Comparison of ENCODE assay signal across 1 cellular context in genomic region chr19:16628183-16628983, GRCh38.
TF ChIP-seq lines count a peak whose summit lies in the region.

Gene MED26, minus strand, starts transcription at chr19:16628204. Its CDS starts 261 bp downstream, at chr19:16627943.

TF ChIP-seq in HEK293, 187 proteins besides CTCF, POLR2A, EP300 and RAD21 (continued from another document):
- TF ChIP-seq ZNF692 (tag by site-specific recombination; IDR thresholded peaks at IDR 0.05): peak; percentile 58; the same call in 1 of the 2 replicates
- TF ChIP-seq KLF16 (tag by site-specific recombination; IDR thresholded peaks at IDR 0.05): peak; percentile 82
- peak; percentile 96 for TF ChIP-seq ZBTB7A (tag by site-specific recombination; IDR thresholded peaks at IDR 0.05; ENCODE audit: low read depth)
- TF ChIP-seq IKZF3 (tag by site-specific recombination; IDR thresholded peaks at IDR 0.05): peak; percentile 98
- TF ChIP-seq OSR2 (tag by site-specific recombination; IDR thresholded peaks at IDR 0.05): no peak
- no peak for TF ChIP-seq ZFP41 (tag by site-specific recombination; IDR thresholded peaks at IDR 0.05; ENCODE audit: borderline replicate concordance)
- peak; percentile 15; the same call in 1 of the 2 replicates for TF ChIP-seq ZBTB6 (tag by site-specific recombination; IDR thresholded peaks at IDR 0.05)
- no peak for TF ChIP-seq ZNF37A (tag by site-specific recombination; IDR thresholded peaks at IDR 0.05)
- no peak for TF ChIP-seq ZNF433 (tag by site-specific recombination; IDR thresholded peaks at IDR 0.05; ENCODE audit: low read depth)
- peak; percentile 38; the same call in 1 of the 2 replicates for TF ChIP-seq YY1 (tag by site-specific recombination; IDR thresholded peaks at IDR 0.05)
- no peak for TF ChIP-seq HOXD13 (CRISPR knock-in tag; IDR thresholded peaks at IDR 0.05; ENCODE audit: borderline replicate concordance)
- TF ChIP-seq ZNF580 (tag by site-specific recombination; IDR thresholded peaks at IDR 0.05): peak; percentile 74
- no peak for TF ChIP-seq ZNF521 (tag by site-specific recombination; IDR thresholded peaks at IDR 0.05)
- 0 out of 2 replicates have a peak, but pooled peaks have one; percentile 37 for TF ChIP-seq ZNF239 (tag by site-specific recombination; IDR thresholded peaks at IDR 0.05)
- no peak for TF ChIP-seq ZNF791 (tag by site-specific recombination; IDR thresholded peaks at IDR 0.05)
- TF ChIP-seq ZNF324 (tag by site-specific recombination; IDR thresholded peaks at IDR 0.05): peak; percentile 90
- TF ChIP-seq ZBTB21 (tag by site-specific recombination; IDR thresholded peaks at IDR 0.05): no peak
- no peak for TF ChIP-seq ZNF560 (tag by site-specific recombination; IDR thresholded peaks at IDR 0.05; ENCODE audit: borderline replicate concordance)
- TF ChIP-seq ELK4 (IDR thresholded peaks at IDR 0.05; ENCODE audit: borderline replicate concordance, low read depth, low read length): no peak
- TF ChIP-seq ZSCAN30 (tag by site-specific recombination; IDR thresholded peaks at IDR 0.05): peak; percentile 63; the same call in 1 of the 2 replicates
- peak; percentile 47; the same call in 1 of the 2 replicates for TF ChIP-seq ZNF148 (tag by site-specific recombination; IDR thresholded peaks at IDR 0.05; ENCODE audit: borderline replicate concordance)
- no peak for TF ChIP-seq ZNF292 (tag by site-specific recombination; IDR thresholded peaks at IDR 0.05; ENCODE audit: borderline replicate concordance, low read depth)
- TF ChIP-seq ZNF558 (tag by site-specific recombination; IDR thresholded peaks at IDR 0.05): no peak
- peak; percentile 38; the same call in 1 of the 2 replicates for TF ChIP-seq ZNF146 (tag by site-specific recombination; IDR thresholded peaks at IDR 0.05)
- TF ChIP-seq ZNF518A (tag by site-specific recombination; conservative IDR thresholded peaks at IDR 0.05; ENCODE audit: low read depth): no peak
- TF ChIP-seq ZNF426 (tag by site-specific recombination; IDR thresholded peaks at IDR 0.05): no peak
- no peak for TF ChIP-seq ZBTB48 (tag by site-specific recombination; IDR thresholded peaks at IDR 0.05)
- peak; percentile 80 for TF ChIP-seq KLF7 (tag by site-specific recombination; IDR thresholded peaks at IDR 0.05; ENCODE audit: borderline replicate concordance)
- peak; percentile 56 for TF ChIP-seq ZFP69B (tag by site-specific recombination; IDR thresholded peaks at IDR 0.05)
- TF ChIP-seq ZNF266 (tag by site-specific recombination; IDR thresholded peaks at IDR 0.05; ENCODE audit: low read depth): no peak
- no peak for TF ChIP-seq ZNF202 (tag by site-specific recombination; IDR thresholded peaks at IDR 0.05; ENCODE audit: borderline replicate concordance)
- TF ChIP-seq EGR2 (tag by site-specific recombination; IDR thresholded peaks at IDR 0.05; ENCODE audit: low read depth): peak; percentile 42; the same call in 1 of the 2 replicates
- TF ChIP-seq ZBTB20 (tag by site-specific recombination; IDR thresholded peaks at IDR 0.05): peak; percentile 34; the same call in 1 of the 2 replicates
- no peak for TF ChIP-seq BCL6B (tag by site-specific recombination; IDR thresholded peaks at IDR 0.05)
- peak; percentile 86; the same call in 1 of the 2 replicates for TF ChIP-seq ZFP37 (tag by site-specific recombination; IDR thresholded peaks at IDR 0.05)
- TF ChIP-seq KLF17 (tag by site-specific recombination; IDR thresholded peaks at IDR 0.05): peak; percentile 95
- TF ChIP-seq ZNF830 (tag by site-specific recombination; IDR thresholded peaks at IDR 0.05; ENCODE audit: low read depth): no peak
- no peak for TF ChIP-seq SCRT2 (tag by site-specific recombination; IDR thresholded peaks at IDR 0.05)
- peak; percentile 50; the same call in 1 of the 2 replicates for TF ChIP-seq OVOL3 (tag by site-specific recombination; IDR thresholded peaks at IDR 0.05)
- TF ChIP-seq MZF1 (tag by site-specific recombination; IDR thresholded peaks at IDR 0.05; ENCODE audit: borderline replicate concordance): no peak
- TF ChIP-seq ZNF707 (tag by site-specific recombination; IDR thresholded peaks at IDR 0.05): no peak
